In genomic region chr5:143315929-143316328, GRCh38 we compare ENCODE assay signal across 27 cellular contexts.
DNase-seq lines count a peak whose midpoint lies in the region; ATAC-seq, FAIRE-seq and TF ChIP-seq lines count a peak whose summit lies in the region.
"Had no signal": no experiment of that assay in that cellular context is flagged by ENCODE, and none has a peak within 500 bp of the region (broad histone marks: within the 10 kb centered on the region; RNA-seq: fewer than 3 reads in every experiment).

No MANE protein-coding gene starts in this region.

- POLR2A ChIA-PET in MCF 10A (lab: Yijun Ruan, JAX) (interaction anchor here (0.6 to 5.8 kb wide), 12 partner anchors 8 to 84 kb away, joined by 3 to 29 read pairs (median 4); no protein-coding TSS in a partner anchor), GM12878 (lab: Charles Lee) (no interaction called here)

- no peak; the same call in 2 of the 3 replicates for ATAC-seq in GM12878
- no peak for ATAC-seq in HG03196 (IDR thresholded peaks at IDR 0.05; ENCODE audit: unreplicated experiment)
- ATAC-seq: left colon; stimulated activated naive B cell treated with anti-CD40 and anti-IgM and Interleukin-4, amounts not matched to agents 10 μg/mL and 1 μg/mL and 100 μg/mL, for 72 hours had no signal

- dilution Hi-C loops in mammary epithelial cell (cut with HindIII; ENCODE audit: low sequenced_read_pairs) = loop anchor here (5.0 kb wide), 1 partner anchor 81 kb away; no protein-coding TSS in a partner anchor

- DNase-seq in MCF 10A (ENCODE audit: unreplicated experiment) (peak; percentile 55), mammary epithelial cell (no peak), GM12878 (ENCODE audit: low read depth, low spot score) (no peak), mesenchymal stem cell (no peak), SHP77 (lab: John Stamatoyannopoulos, UW) (no peak)
- no peak for DNase-seq in activated CD4-positive, alpha-beta T cell treated with anti-CD3 and anti-CD28 coated beads for 4 hours
- DNase-seq: activated CD4-positive, alpha-beta memory T cell treated with anti-CD3 and anti-CD28 coated beads for 36 hours; activated effector memory CD4-positive, alpha-beta T cell treated with Interleukin-2 at 50 U/mL for 16 hours; BE2C; colonic mucosa; DND-41; H7; left colon; MM.1S; NCI-H1436; NCI-H510A treated with DMSO at 0.1 percent for 48 hours; nephron progenitor cell; Peyer's patch; SK-N-SH; stimulated activated CD4-positive, alpha-beta T cell treated with anti-CD3 and anti-CD28 coated beads, Interleukin-2, amount 100 ng/mL, for 24 hours; stimulated activated naive B cell treated with anti-CD40 and anti-IgM and Interleukin-4, amounts not matched to agents 10 μg/mL and 1 μg/mL and 100 μg/mL, for 72 hours; thyroid gland had no signal

- H3K27ac ChIP-seq in mammary epithelial cell (ENCODE audit: insufficient read depth, low read depth, low read length) (no peak overlapping the region), GM12878 (ENCODE audit: control insufficient read depth, insufficient read depth) (no peak overlapping the region), mesenchymal stem cell (ENCODE audit: low read length, poor library complexity, severe bottlenecking) (no peak overlapping the region), stomach smooth muscle (ENCODE audit: low read length) (peak overlapping the region; percentile 7)
- H3K27ac ChIP-seq: colonic mucosa, Peyer's patch, skin epidermis, thyroid gland had no signal

- BruUV-seq in MCF 10A (replicated peaks; lab: Mats Ljungman, UMichigan) (no TSS peak), mammary epithelial cell (replicated peaks; lab: Mats Ljungman, UMichigan) (no TSS peak), GM12878 (replicated peaks; lab: Mats Ljungman, UMichigan) (no TSS peak)

- peaks cover 64% of the 10 kb centered on the region for H3K4me1 Mint-ChIP-seq in MCF 10A (ENCODE audit: insufficient read depth, unreplicated experiment)
- H3K4me1 Mint-ChIP-seq: nephron progenitor cell had no signal

- H2AFZ ChIP-seq in mammary epithelial cell (ENCODE audit: low read depth, low read length) (no peak overlapping the region), GM12878 (ENCODE audit: control insufficient read depth, low read depth, low read length) (no peak overlapping the region), mesenchymal stem cell (ENCODE audit: low read depth, low read length) (no peak overlapping the region)

- H3K9me3 ChIP-seq in mammary epithelial cell (replicated peaks; ENCODE audit: insufficient read depth, low read length) = no peaks in the 10 kb centered on the region
- no peaks in the 10 kb centered on the region for H3K9me3 ChIP-seq in GM12878 (replicated peaks; ENCODE audit: control insufficient read depth, insufficient read depth, low read length)
- H3K9me3 ChIP-seq in mesenchymal stem cell (ENCODE audit: control insufficient read depth, low read length) = no peaks in the 10 kb centered on the region
- H3K9me3 ChIP-seq in stomach smooth muscle (ENCODE audit: control insufficient read depth in 2 of 2, low read length in 2 of 2) = no peaks in the 10 kb centered on the region
- H3K9me3 ChIP-seq: BE2C, colonic mucosa, esophagus muscularis mucosa, Peyer's patch, SK-N-SH, thyroid gland had no signal

- H4K20me1 ChIP-seq in mammary epithelial cell (ENCODE audit: insufficient read depth, low read length) (no peaks in the 10 kb centered on the region), GM12878 (ENCODE audit: control insufficient read depth, insufficient read depth) (no peaks in the 10 kb centered on the region)

- H3K4ac ChIP-seq in mesenchymal stem cell (ENCODE audit: low read depth in 1 of 2, low read length in 2 of 2) = peak overlapping the region in 1 of 2 experiments; percentile 49

- H3K18ac ChIP-seq in mesenchymal stem cell (ENCODE audit: low read depth in 1 of 2, low read length in 2 of 2) = peak overlapping the region in 1 of 2 experiments; percentile 16

- H3K36me3 ChIP-seq in mammary epithelial cell (ENCODE audit: insufficient read depth, low read length) (peaks cover 10% of the 10 kb centered on the region), GM12878 (ENCODE audit: control insufficient read depth in 2 of 2, insufficient read depth in 2 of 2, low read length in 1 of 2) (peaks cover 5 to 15% of the 10 kb centered on the region in 2 experiments; a peak in 3 of 4 replicates), mesenchymal stem cell (ENCODE audit: control insufficient read depth in 1 of 2, insufficient read depth in 2 of 2, low read depth in 1 of 2, low read length in 2 of 2) (peaks cover 0 to 20% of the 10 kb centered on the region in 2 experiments), stomach smooth muscle (ENCODE audit: control insufficient read depth in 2 of 2, insufficient read depth in 2 of 2, low read length in 2 of 2) (peaks cover 5 to 8% of the 10 kb centered on the region in 2 donors)
- H3K36me3 ChIP-seq: BE2C, colonic mucosa had no signal

- H4K91ac ChIP-seq in mesenchymal stem cell (ENCODE audit: low read length) = no peak overlapping the region

- H3K4me3 Mint-ChIP-seq in MCF 10A (ENCODE audit: unreplicated experiment) = no peak overlapping the region
- H3K4me3 Mint-ChIP-seq: activated CD4-positive, alpha-beta memory T cell treated with anti-CD3 and anti-CD28 coated beads for 36 hours; brain; nephron progenitor cell; stimulated activated naive B cell treated with anti-CD40 and anti-IgM and Interleukin-4, amounts not matched to agents 10 μg/mL and 1 μg/mL and 100 μg/mL, for 72 hours had no signal

- no peaks in the 10 kb centered on the region for H3K27me3 ChIP-seq in mammary epithelial cell (ENCODE audit: insufficient read depth, low read length)
- H3K27me3 ChIP-seq in GM12878 (replicated peaks in 1 of 2; ENCODE audit: control insufficient read depth in 2 of 2, insufficient read depth in 2 of 2, low read length in 1 of 2) = no peaks in the 10 kb centered on the region
- no peaks in the 10 kb centered on the region for H3K27me3 ChIP-seq in mesenchymal stem cell (ENCODE audit: control insufficient read depth in 1 of 2, insufficient read depth in 1 of 2, low read length in 2 of 2)
- H3K27me3 ChIP-seq in stomach smooth muscle (ENCODE audit: control insufficient read depth in 1 of 2, insufficient read depth in 2 of 2, low read length in 2 of 2) = no peaks in the 10 kb centered on the region
- H3K27me3 ChIP-seq: BE2C, colonic mucosa, esophagus muscularis mucosa, Peyer's patch, thyroid gland had no signal

- H3K4me3 ChIP-seq in mammary epithelial cell (replicated peaks in 1 of 3; ENCODE audit: insufficient read depth in 1 of 3, low read depth in 2 of 3, low read length in 3 of 3) = no peak overlapping the region
- no peak overlapping the region for H3K4me3 ChIP-seq in GM12878
- no peak overlapping the region for H3K4me3 ChIP-seq in mesenchymal stem cell (ENCODE audit: insufficient read depth in 1 of 2, low read depth in 1 of 2, low read length in 2 of 2)
- no peak overlapping the region for H3K4me3 ChIP-seq in stomach smooth muscle (ENCODE audit: low read length in 2 of 2)
- H3K4me3 ChIP-seq: colonic mucosa, esophagus muscularis mucosa, Peyer's patch, skin epidermis, thyroid gland had no signal

- TF ChIP-seq POLR2A in GM12878 (IDR thresholded peaks at IDR 0.05; ENCODE audit: low read depth, low read length) = no peak

- RAD21 ChIA-PET in GM12878 (lab: Charles Lee; ENCODE audit: unreplicated experiment) = interaction anchor here (1.4 kb wide), 2 partner anchors 78 to 85 kb away, joined by 3 read pairs; no protein-coding TSS in a partner anchor

- H3K79me2 ChIP-seq in mammary epithelial cell (ENCODE audit: insufficient read depth, low read length) (peaks cover 86% of the 10 kb centered on the region), GM12878 (ENCODE audit: control insufficient read depth, insufficient read depth, low read length) (peaks cover 92% of the 10 kb centered on the region)

- SMC1A ChIA-PET in GM12878 (lab: Charles Lee; ENCODE audit: uncharacterized antibody, unreplicated experiment) = interaction anchor here (0.9 to 2.5 kb wide), 5 partner anchors 38 to 395 kb away, joined by 3 to 9 read pairs (median 4); no protein-coding TSS in a partner anchor

- H3K36me3 Mint-ChIP-seq in MCF 10A (ENCODE audit: insufficient read depth, unreplicated experiment) = peaks cover 35% of the 10 kb centered on the region

- H3K27me3 Mint-ChIP-seq in MCF 10A (ENCODE audit: insufficient read depth, unreplicated experiment) = no peaks in the 10 kb centered on the region
- H3K27me3 Mint-ChIP-seq: activated CD4-positive, alpha-beta memory T cell treated with anti-CD3 and anti-CD28 coated beads for 36 hours; brain; stimulated activated naive B cell treated with anti-CD40 and anti-IgM and Interleukin-4, amounts not matched to agents 10 μg/mL and 1 μg/mL and 100 μg/mL, for 72 hours had no signal

- no peak overlapping the region for H2BK15ac ChIP-seq in mesenchymal stem cell (ENCODE audit: low read depth, poor library complexity, severe bottlenecking)

- no peak for TF ChIP-seq EP300 in GM12878 (IDR thresholded peaks at IDR 0.05; ENCODE audit: borderline replicate concordance in 1 of 2, control insufficient read depth in 1 of 2, low read depth in 2 of 2, low read length in 2 of 2)

- peak overlapping the region; percentile 49 for H3K27ac Mint-ChIP-seq in MCF 10A (ENCODE audit: low read depth, unreplicated experiment)
- H3K27ac Mint-ChIP-seq: activated CD4-positive, alpha-beta memory T cell treated with anti-CD3 and anti-CD28 coated beads for 36 hours; brain; nephron progenitor cell; stimulated activated naive B cell treated with anti-CD40 and anti-IgM and Interleukin-4, amounts not matched to agents 10 μg/mL and 1 μg/mL and 100 μg/mL, for 72 hours had no signal

- CTCF ChIA-PET in MCF 10A (lab: Yijun Ruan, JAX) = interaction anchor here (0.6 to 2.2 kb wide), 5 partner anchors 36 to 400 kb away, joined by 3 to 7 read pairs (median 3); no protein-coding TSS in a partner anchor
- CTCF ChIA-PET in mammary epithelial cell (lab: Charles Lee; ENCODE audit: low non-redundant PET) = no interaction called here
- CTCF ChIA-PET in GM12878 (lab: Yijun Ruan, JAX) = no interaction called here

- peaks cover 19% of the 10 kb centered on the region for H3K79me1 ChIP-seq in mesenchymal stem cell (replicated peaks; ENCODE audit: low read length, poor library complexity, severe bottlenecking)

- H3K9me3 Mint-ChIP-seq in MCF 10A (ENCODE audit: unreplicated experiment) = no peaks in the 10 kb centered on the region
- H3K9me3 Mint-ChIP-seq: activated CD4-positive, alpha-beta memory T cell treated with anti-CD3 and anti-CD28 coated beads for 36 hours; brain; nephron progenitor cell; stimulated activated naive B cell treated with anti-CD40 and anti-IgM and Interleukin-4, amounts not matched to agents 10 μg/mL and 1 μg/mL and 100 μg/mL, for 72 hours had no signal

- H3K9ac ChIP-seq in mammary epithelial cell (ENCODE audit: insufficient read depth, low read length) = no peak overlapping the region
- H3K9ac ChIP-seq in GM12878 (ENCODE audit: control insufficient read depth, insufficient read depth, low read length) = no peak overlapping the region
- H3K9ac ChIP-seq in mesenchymal stem cell (ENCODE audit: low read length) = peak overlapping the region; percentile 66
- no peak overlapping the region for H3K9ac ChIP-seq in stomach smooth muscle (ENCODE audit: low read length in 2 of 2)
- H3K9ac ChIP-seq: SK-N-SH had no signal

- FAIRE-seq in GM12878 (lab: Jason Lieb, UNC) = no peak

- TF ChIP-seq RAD21 in GM12878 (IDR thresholded peaks at IDR 0.05; ENCODE audit: insufficient read depth, low read depth, low read length) = no peak

- H2BK12ac ChIP-seq in mesenchymal stem cell (ENCODE audit: low read length in 2 of 2) = no peak overlapping the region

- no peak overlapping the region for H3K23ac ChIP-seq in mesenchymal stem cell (ENCODE audit: low read length in 2 of 2)

- no peak overlapping the region for H2BK5ac ChIP-seq in mesenchymal stem cell (ENCODE audit: low read depth, low read length, poor library complexity, severe bottlenecking)

- no peak overlapping the region for H2AK5ac ChIP-seq in mesenchymal stem cell (ENCODE audit: low read length, severe bottlenecking)

- 68% methylated on average over 3 of the region's 6 CpGs for WGBS in mammary epithelial cell (ENCODE audit: low coverage, missing lambda C conversion rate)
- 58% methylated on average over 6 of the region's 6 CpGs for WGBS in GM12878 (ENCODE audit: insufficient coverage, insufficient replicate concordance, low lambda C conversion rate, missing lambda C conversion rate)
- 89% methylated on average over 6 of the region's 6 CpGs for WGBS in mesenchymal stem cell

- no peak overlapping the region for H4K8ac ChIP-seq in mesenchymal stem cell (ENCODE audit: low read length)

- H3K4me1 ChIP-seq in mammary epithelial cell (ENCODE audit: insufficient read depth, low read length) (peaks cover 75% of the 10 kb centered on the region), GM12878 (ENCODE audit: control insufficient read depth, insufficient read depth, low read length) (peaks cover 16% of the 10 kb centered on the region; the same call in 1 of the 2 replicates), mesenchymal stem cell (ENCODE audit: control insufficient read depth, insufficient read depth, low read depth, low read length) (peaks cover 1% of the 10 kb centered on the region), stomach smooth muscle (ENCODE audit: control insufficient read depth, insufficient read depth, low read length) (peaks cover 11% of the 10 kb centered on the region)
- H3K4me1 ChIP-seq: colonic mucosa, Peyer's patch had no signal

- intact Hi-C loops in MCF 10A (cut with micrococcal nuclease) = loop anchor here (10.0 kb wide), 1 partner anchor 391 kb away; no protein-coding TSS in a partner anchor
- intact Hi-C loops in mammary epithelial cell (cut with micrococcal nuclease) = loop anchor here (10.0 kb wide), 1 partner anchor 239 kb away; no protein-coding TSS in a partner anchor
- intact Hi-C loops in GM12878 (cut with micrococcal nuclease; ENCODE audit: unreplicated experiment) = loop anchor here (2.0 to 10.0 kb wide), 2 partner anchors 509 to 653 kb away; no protein-coding TSS in a partner anchor

- in situ Hi-C loops in mammary epithelial cell (cut with MboI; ENCODE audit: low sequenced_read_pairs in 2 of 2) (loop anchor here in 1 of 2 donors (10.0 kb wide), 1 partner anchor 79 kb away; no protein-coding TSS in a partner anchor), GM12878 (cut with MboI) (no loop called here)

- H2BK120ac ChIP-seq in mesenchymal stem cell (ENCODE audit: low read depth, low read length) = no peak overlapping the region

- H3K14ac ChIP-seq in mesenchymal stem cell (ENCODE audit: low read length in 2 of 2) = no peak overlapping the region

- TF ChIP-seq CTCF in MCF 10A (IDR thresholded peaks at IDR 0.05; ENCODE audit: unreplicated experiment) (no peak), mammary epithelial cell (conservative IDR thresholded peaks at IDR 0.05 in 1 of 2, IDR thresholded peaks at IDR 0.05 in 1 of 2; ENCODE audit: extremely low read depth in 1 of 2, insufficient read depth in 1 of 2, low read depth in 1 of 2, low read length in 2 of 2) (no peak), GM12878 (IDR thresholded peaks at IDR 0.05 in 2 of 3, conservative IDR thresholded peaks at IDR 0.05 in 1 of 3; ENCODE audit: control insufficient read depth in 2 of 3, extremely low read depth in 1 of 3, insufficient read depth in 1 of 3, low read depth in 3 of 3, low read length in 3 of 3) (no peak)

- H3K4me2 ChIP-seq in mammary epithelial cell (ENCODE audit: insufficient read depth, low read depth, low read length) (no peak overlapping the region), GM12878 (ENCODE audit: control insufficient read depth, insufficient read depth) (no peak overlapping the region), mesenchymal stem cell (ENCODE audit: low read length, poor library complexity, severe bottlenecking) (no peak overlapping the region)
